15 cellular contexts compared by ENCODE assay signal in the genomic region with DNA sequence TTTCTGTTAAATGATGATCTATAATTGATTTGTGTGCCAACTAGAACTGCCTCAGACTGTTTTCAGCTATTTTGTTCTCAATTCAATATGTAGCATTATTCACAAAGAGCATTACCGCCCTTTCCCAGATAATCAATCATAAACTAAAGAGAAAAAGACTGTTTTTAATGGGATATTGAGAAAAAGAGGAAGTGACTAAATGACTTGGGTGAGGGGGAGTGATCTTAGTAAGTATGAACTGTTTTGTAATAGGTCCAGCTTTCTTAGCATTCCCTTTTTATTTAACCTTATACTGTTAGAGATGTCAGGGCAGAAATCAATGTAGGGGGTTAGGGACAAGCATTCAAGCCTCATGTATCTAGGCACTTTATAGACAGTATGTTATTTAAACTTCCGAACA.
"Had no signal": no experiment of that assay in that cellular context is flagged by ENCODE, and none has a peak within 500 bp of the region (broad histone marks: within the 10 kb centered on the region; RNA-seq: fewer than 3 reads in every experiment).

No MANE protein-coding gene starts in this region.

- H3K4me3 Mint-ChIP-seq: activated CD4-positive, alpha-beta T cell treated with anti-CD3 and anti-CD28 coated beads for 36 hours; activated CD8-positive, alpha-beta T cell treated with anti-CD3 and anti-CD28 coated beads for 36 hours; activated naive CD8-positive, alpha-beta T cell treated with anti-CD3 and anti-CD28 coated beads, Interleukin-2, amount 50 U/mL, for 24 hours; stimulated activated naive CD8-positive, alpha-beta T cell treated with anti-CD3 and anti-CD28 coated beads, Interleukin-15, Interleukin-2, amounts not matched to agents 100 ng/mL and 50 ng/mL, for 24 hours had no signal

- H3K4me3 ChIP-seq: coronary artery, hepatocyte, thoracic aorta had no signal

- H3K27me3 ChIP-seq: hepatocyte had no signal

- H3K27me3 Mint-ChIP-seq: activated CD4-positive, alpha-beta T cell treated with anti-CD3 and anti-CD28 coated beads for 36 hours; activated CD8-positive, alpha-beta T cell treated with anti-CD3 and anti-CD28 coated beads for 36 hours; stimulated activated naive CD8-positive, alpha-beta T cell treated with anti-CD3 and anti-CD28 coated beads, Interleukin-15, Interleukin-2, amounts not matched to agents 100 ng/mL and 50 ng/mL, for 24 hours had no signal

- H3K36me3 ChIP-seq: thoracic aorta, WERI-Rb-1 had no signal

- H3K9me3 ChIP-seq: thoracic aorta had no signal

- H3K27ac ChIP-seq: coronary artery, hepatocyte, parathyroid adenoma, thoracic aorta, WERI-Rb-1 had no signal

- H3K27ac Mint-ChIP-seq: activated CD4-positive, alpha-beta T cell treated with anti-CD3 and anti-CD28 coated beads for 36 hours; activated CD8-positive, alpha-beta T cell treated with anti-CD3 and anti-CD28 coated beads for 36 hours; activated naive CD8-positive, alpha-beta T cell treated with anti-CD3 and anti-CD28 coated beads, Interleukin-2, amount 50 U/mL, for 24 hours; stimulated activated naive CD8-positive, alpha-beta T cell treated with anti-CD3 and anti-CD28 coated beads, Interleukin-15, Interleukin-2, amounts not matched to agents 100 ng/mL and 50 ng/mL, for 24 hours had no signal

- H3K4me1 Mint-ChIP-seq: activated CD4-positive, alpha-beta T cell treated with anti-CD3 and anti-CD28 coated beads for 36 hours; activated naive CD8-positive, alpha-beta T cell treated with anti-CD3 and anti-CD28 coated beads, Interleukin-2, amount 50 U/mL, for 24 hours had no signal

- H3K4me1 ChIP-seq: parathyroid adenoma had no signal

- DNase-seq: activated CD4-positive, alpha-beta T cell treated with anti-CD3 and anti-CD28 coated beads for 36 hours; activated CD8-positive, alpha-beta memory T cell treated with anti-CD3 and anti-CD28 coated beads, Interleukin-2, amount 50 U/mL, for 4 hours; activated CD8-positive, alpha-beta T cell treated with anti-CD3 and anti-CD28 coated beads for 36 hours; activated naive CD4-positive, alpha-beta T cell; activated naive CD8-positive, alpha-beta T cell treated with anti-CD3 and anti-CD28 coated beads, Interleukin-2, amount 50 U/mL, for 24 hours; effector CD4-positive, alpha-beta T cell; stimulated activated CD4-positive, alpha-beta T cell treated with anti-CD3 and anti-CD28 coated beads, Interleukin-15, amount 100 ng/mL, for 24 hours; stimulated activated CD4-positive, alpha-beta T cell treated with anti-CD3 and anti-CD28 coated beads, Interleukin-4, amount 100 ng/mL, for 24 hours; T-helper 9 cell; WERI-Rb-1 had no signal

- H3K9me3 Mint-ChIP-seq: activated CD8-positive, alpha-beta T cell treated with anti-CD3 and anti-CD28 coated beads for 36 hours; activated naive CD8-positive, alpha-beta T cell treated with anti-CD3 and anti-CD28 coated beads, Interleukin-2, amount 50 U/mL, for 24 hours; stimulated activated naive CD8-positive, alpha-beta T cell treated with anti-CD3 and anti-CD28 coated beads, Interleukin-15, Interleukin-2, amounts not matched to agents 100 ng/mL and 50 ng/mL, for 24 hours had no signal
